20 cellular contexts compared by ENCODE assay signal in the genomic region with DNA sequence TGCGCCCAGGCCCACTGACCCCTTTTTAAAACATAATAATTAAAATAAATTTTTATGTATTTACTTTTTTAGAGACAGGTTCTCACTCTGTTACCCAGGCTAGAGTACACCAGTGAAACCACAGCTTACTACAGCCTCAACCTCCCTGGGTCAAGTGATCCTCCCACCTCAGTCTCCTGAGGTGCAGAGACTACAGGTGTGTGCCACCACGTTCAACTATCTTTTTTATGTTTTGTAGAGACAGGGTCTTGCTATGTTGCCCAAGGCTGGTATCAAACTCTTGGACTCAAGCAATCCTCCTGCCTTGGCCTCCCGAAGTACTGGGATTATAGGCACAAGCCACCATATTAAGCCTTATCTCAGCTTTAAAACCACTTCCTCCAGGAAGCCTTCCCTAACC. TPM values are rescaled to one million over a fixed set of nuclear protein-coding genes. Genes with fewer than 3 reads are reported as not detected.
DNase-seq lines count a peak whose midpoint lies in the region; ATAC-seq, FAIRE-seq and TF ChIP-seq lines count a peak whose summit lies in the region.
"Had no signal": no experiment of that assay in that cellular context is flagged by ENCODE, and none has a peak within 500 bp of the region (broad histone marks: within the 10 kb centered on the region; RNA-seq: fewer than 3 reads in every experiment).

No MANE protein-coding gene starts in this region.

- in situ Hi-C loops in HepG2 (cut with HindIII; ENCODE audit: extremely low pct_ligation_motif_present, low pct_unique_long_range_greater_than_20kb): loop anchor here (5.0 kb wide), 1 partner anchor 40 kb away; no protein-coding TSS in a partner anchor

- no peak for TF ChIP-seq POLR2A in A549 (IDR thresholded peaks at IDR 0.05; ENCODE audit: low read length)
- no peak for TF ChIP-seq POLR2A in HepG2 (IDR thresholded peaks at IDR 0.05; ENCODE audit: insufficient read depth in 1 of 2, low read depth in 2 of 2, low read length in 2 of 2)
- no peak for TF ChIP-seq POLR2A in esophagus muscularis mucosa (IDR thresholded peaks at IDR 0.05; ENCODE audit: low read depth)

- no peaks in the 10 kb centered on the region for H3K9me2 ChIP-seq in GM23338 (ENCODE audit: insufficient read depth)

- H3K9ac ChIP-seq in HepG2 (ENCODE audit: insufficient read depth, low read depth, low read length): peak overlapping the region; percentile 10; the same call in 1 of the 2 replicates

- peak overlapping the region; percentile 91 to 96; a peak in 5 of 6 replicates for H3K27ac ChIP-seq in A549
- H3K27ac ChIP-seq in HepG2 (ENCODE audit: extremely low read length, insufficient read depth, low read length): peak overlapping the region; percentile 99
- peak overlapping the region; percentile 27 to 93 for H3K27ac ChIP-seq in small intestine (ENCODE audit: low read depth in 1 of 2, low read length in 1 of 2)
- H3K27ac ChIP-seq in esophagus muscularis mucosa (replicated peaks in 1 of 4): peak overlapping the region in 2 of 4 donors; percentile 34 to 69
- H3K27ac ChIP-seq in GM23338 (ENCODE audit: low read depth): no peak overlapping the region

- no peak for ATAC-seq in A549
- no peak for ATAC-seq in WTC11
- no peak for ATAC-seq in HepG2
- no peak for ATAC-seq in GM23338
- ATAC-seq: GM12878 had no signal

- no peak for FAIRE-seq in A549 (lab: Jason Lieb, UNC)
- no peak for FAIRE-seq in HepG2 (lab: Jason Lieb, UNC)
- no peak for FAIRE-seq in small intestine (lab: Jason Lieb, UNC)
- FAIRE-seq: GM12878, GM18507, GM19239 had no signal

- intact Hi-C loops in HepG2 (cut with micrococcal nuclease; ENCODE audit: unreplicated experiment): no loop called here
- intact Hi-C loops in esophagus muscularis mucosa (cut with DNase I): loop anchor here (5.0 kb wide), 1 partner anchor 70 kb away; no protein-coding TSS in a partner anchor

- POLR2A ChIA-PET in A549 (lab: Yijun Ruan, JAX): no interaction called here
- POLR2A ChIA-PET in WTC11 (lab: Charles Lee): interaction anchor here (0.6 kb wide), 1 partner anchor 129 kb away, joined by 3 read pairs; no protein-coding TSS in a partner anchor
- POLR2A ChIA-PET in HepG2 (lab: Yijun Ruan, JAX): interaction anchor here (0.6 to 10.2 kb wide), 6 partner anchors 13 to 1010 kb away, joined by 3 to 312 read pairs (median 16); partner anchors contain the start of gene BCAR1

- H3K36me3 Mint-ChIP-seq in WTC11: peaks cover 20% of the 10 kb centered on the region
- peaks cover 17% of the 10 kb centered on the region; the same call in 2 of the 3 replicates for H3K36me3 Mint-ChIP-seq in GM23338 (ENCODE audit: low read depth)

- CTCF ChIA-PET in A549 (lab: Yijun Ruan, JAX): interaction anchor here (1.4 to 4.3 kb wide), 4 partner anchors 16 to 108 kb away, joined by 3 to 28 read pairs (median 8); no protein-coding TSS in a partner anchor
- CTCF ChIA-PET in WTC11 (lab: Charles Lee): interaction anchor here (1.0 kb wide), 1 partner anchor 78 kb away, joined by 3 read pairs; no protein-coding TSS in a partner anchor
- CTCF ChIA-PET in HepG2 (lab: Yijun Ruan, JAX; ENCODE audit: low intra/inter-chr PET ratio, low total read pairs): no interaction called here

- BruUV-seq in HepG2 (replicated peaks; lab: Mats Ljungman, UMichigan): no TSS peak

- DNase-seq in A549 (ENCODE audit: low read depth in 1 of 2, low spot score in 1 of 2) (no peak), WTC11 (ENCODE audit: low spot score) (no peak), HepG2 (ENCODE audit: low spot score) (no peak), small intestine (no peak), esophagus muscularis mucosa (ENCODE audit: extremely low spot score) (no peak), GM23338 (ENCODE audit: low spot score) (no peak), NCI-H1436 treated with DMSO at 0.1 percent for 48 hours (lab: John Stamatoyannopoulos, UW) (no peak)
- no peak for DNase-seq in activated CD4-positive, alpha-beta T cell treated with anti-CD3 and anti-CD28 coated beads for 48 hours
- DNase-seq: COR-L47, DMS79, KG1, NCI-H1048, NCI-H1694, NCI-H2107, NCI-H226, NCI-H526 treated with DMSO at 0.1 percent for 48 hours had no signal

- peaks cover 9% of the 10 kb centered on the region; the same call in 1 of the 2 replicates for H3K4me1 Mint-ChIP-seq in WTC11
- no peaks in the 10 kb centered on the region for H3K4me1 Mint-ChIP-seq in GM23338
- H3K4me1 Mint-ChIP-seq: CD14-positive monocyte had no signal

- H3K27me3 Mint-ChIP-seq in WTC11 (ENCODE audit: low read depth): no peaks in the 10 kb centered on the region; the same call in 1 of the 2 replicates
- no peaks in the 10 kb centered on the region for H3K27me3 Mint-ChIP-seq in GM23338 (ENCODE audit: insufficient read depth, low read depth, poor library complexity)

- H4K20me1 ChIP-seq in HepG2 (ENCODE audit: insufficient read depth, low read length) (no peaks in the 10 kb centered on the region), GM23338 (replicated peaks; ENCODE audit: insufficient read depth) (0 out of 2 replicates have a peak, but pooled peaks cover 3% of the 10 kb centered on the region)

- no peaks in the 10 kb centered on the region for H3K9me3 ChIP-seq in A549
- H3K9me3 ChIP-seq in HepG2 (ENCODE audit: low read length): no peaks in the 10 kb centered on the region
- no peaks in the 10 kb centered on the region for H3K9me3 ChIP-seq in small intestine (ENCODE audit: control insufficient read depth, low read depth)
- no peaks in the 10 kb centered on the region for H3K9me3 ChIP-seq in esophagus muscularis mucosa

- TF ChIP-seq CTCF in A549 (IDR thresholded peaks at IDR 0.05): no peak
- no peak for TF ChIP-seq CTCF in WTC11 (IDR thresholded peaks at IDR 0.05)
- no peak for TF ChIP-seq CTCF in HepG2 (CRISPR knock-in tag; IDR thresholded peaks at IDR 0.05)
- no peak for TF ChIP-seq CTCF in esophagus muscularis mucosa (IDR thresholded peaks at IDR 0.05)
- TF ChIP-seq CTCF in GM23338 (conservative IDR thresholded peaks at IDR 0.05; ENCODE audit: low read depth in 2 of 2): no peak

- H3K4me2 ChIP-seq in A549: peak overlapping the region; percentile 84; the same call in 2 of the 3 replicates
- no peak overlapping the region for H3K4me2 ChIP-seq in HepG2 (ENCODE audit: low read depth, low read length)
- H3K4me2 ChIP-seq in GM23338: no peak overlapping the region

- H3K4me3 Mint-ChIP-seq in WTC11: no peak overlapping the region
- no peak overlapping the region for H3K4me3 Mint-ChIP-seq in GM23338

- peaks cover 1 to 15% of the 10 kb centered on the region in 2 experiments for H3K36me3 ChIP-seq in HepG2 (replicated peaks in 1 of 2; ENCODE audit: control insufficient read depth in 1 of 2, insufficient read depth in 2 of 2, low read length in 2 of 2)
- peaks cover 0 to 2% of the 10 kb centered on the region in 2 donors for H3K36me3 ChIP-seq in small intestine (ENCODE audit: control insufficient read depth in 2 of 2, insufficient read depth in 2 of 2, low read length in 2 of 2)
- H3K36me3 ChIP-seq in esophagus muscularis mucosa: peaks cover 0 to 18% (median 8%) of the 10 kb centered on the region in 4 donors
- H3K36me3 ChIP-seq in GM23338 (ENCODE audit: insufficient read depth): peaks cover 6% of the 10 kb centered on the region; the same call in 1 of the 2 replicates

- H3K9me3 Mint-ChIP-seq in WTC11 (no peaks in the 10 kb centered on the region), GM23338 (no peaks in the 10 kb centered on the region)

- WGBS in A549 (ENCODE audit: missing lambda C conversion rate): 93% methylated on average over 3 of the region's 3 CpGs
- WGBS in HepG2 (ENCODE audit: low lambda C conversion rate): 94% methylated on average over 3 of the region's 3 CpGs
- WGBS in small intestine, 3 donors: 83 to 88% (median 84%) methylated on average over 3 of the region's 3 CpGs
- WGBS in esophagus muscularis mucosa: 94% methylated on average over 3 of the region's 3 CpGs

- H3K4me3 ChIP-seq in A549 (no peak overlapping the region), HepG2 (replicated peaks in 1 of 3; ENCODE audit: insufficient read depth in 1 of 3, low read depth in 2 of 3, low read length in 3 of 3) (no peak overlapping the region), small intestine (ENCODE audit: low read depth in 1 of 2, low read length in 2 of 2) (no peak overlapping the region), esophagus muscularis mucosa (no peak overlapping the region), GM23338 (no peak overlapping the region)
- H3K4me3 ChIP-seq: GM12878 had no signal

- H3K27me3 ChIP-seq in HepG2 (ENCODE audit: control insufficient read depth in 1 of 2, insufficient read depth in 2 of 2, low read length in 2 of 2): no peaks in the 10 kb centered on the region; a peak in 1 of 5 replicates
- H3K27me3 ChIP-seq in small intestine (ENCODE audit: control insufficient read depth in 2 of 2, insufficient read depth in 2 of 2, low read length in 2 of 2): no peaks in the 10 kb centered on the region
- no peaks in the 10 kb centered on the region for H3K27me3 ChIP-seq in esophagus muscularis mucosa
- H3K27me3 ChIP-seq in GM23338 (ENCODE audit: insufficient read depth): no peaks in the 10 kb centered on the region

- TF ChIP-seq RAD21 in A549 (conservative IDR thresholded peaks at IDR 0.05 in 1 of 2, IDR thresholded peaks at IDR 0.05 in 1 of 2) (no peak), HepG2 (CRISPR knock-in tag; IDR thresholded peaks at IDR 0.05) (no peak)

- peaks cover 3% of the 10 kb centered on the region for H3K79me2 ChIP-seq in HepG2 (ENCODE audit: insufficient read depth, low read length)
- no peaks in the 10 kb centered on the region for H3K79me2 ChIP-seq in GM23338 (replicated peaks; ENCODE audit: insufficient read depth)

- no peak overlapping the region for H2AFZ ChIP-seq in HepG2 (ENCODE audit: low read length)
- no peak overlapping the region for H2AFZ ChIP-seq in GM23338

- TF ChIP-seq EP300 in A549 (IDR thresholded peaks at IDR 0.05) (no peak), HepG2 (IDR thresholded peaks at IDR 0.05; ENCODE audit: low read depth in 2 of 2, low read length in 2 of 2) (no peak), HepG2 (CRISPR knock-in tag; IDR thresholded peaks at IDR 0.05; ENCODE audit: borderline replicate concordance) (no peak), esophagus muscularis mucosa (IDR thresholded peaks at IDR 0.05) (no peak)

- H3K27ac Mint-ChIP-seq in WTC11: 0 out of 2 replicates have a peak overlapping the region, but pooled peaks have one; percentile 53
- no peak overlapping the region for H3K27ac Mint-ChIP-seq in GM23338
- H3K27ac Mint-ChIP-seq: CD14-positive monocyte had no signal

- H3K4me1 ChIP-seq in A549 (peaks cover 56% of the 10 kb centered on the region), HepG2 (ENCODE audit: insufficient read depth, low read length) (peaks cover 79% of the 10 kb centered on the region), small intestine (ENCODE audit: control insufficient read depth in 2 of 2, insufficient read depth in 1 of 2, low read depth in 1 of 2, low read length in 1 of 2) (peaks cover 11 to 15% of the 10 kb centered on the region in 2 donors), esophagus muscularis mucosa (peaks cover 30 to 44% (median 41%) of the 10 kb centered on the region in 4 donors), GM23338 (ENCODE audit: insufficient read depth) (no peaks in the 10 kb centered on the region)

- 0 out of 2 replicates have a peak, but pooled peaks cover 3% of the 10 kb centered on the region for H3F3A ChIP-seq in GM23338 (replicated peaks; ENCODE audit: low read depth)

RNA-seq across cellular contexts. Expression of gene BCAR1, which starts 56.1 kb away (rescaled TPM):
- polyA plus RNA-seq in A549 (2011; rRNA removed) (8.3 and 10.2 TPM in 2 replicates), A549 (2017; fragmentation: RNase III; extraction: RNeasy Plus Mini Kit Qiagen cat#74134 plus additional on column Dnase treatment) (34.2 to 35.9 TPM (median 35.8 TPM) in 3 replicates), HepG2 (2011; rRNA removed) (51.7 and 57.8 TPM in 2 replicates), small intestine (100 to 1,000 TPM in 1 of 3 donors, 10 to 100 TPM in 2; 61.1 to 105 (median 94.2) TPM), GM23338 (2016; fragmentation: Nextera tagmentation; extraction: Ambion mirVana) (37.9 and 38.3 TPM in 2 replicates)
- polyA plus RNA-seq in A549 (2012; cell fraction: cytosol; rRNA removed): 35.4 and 50.7 TPM in 2 replicates
- 81.8 and 122 TPM in 2 replicates for polyA plus RNA-seq in A549 (2012; cell fraction: nucleus; rRNA removed)
- 12.3 and 12.9 TPM in 2 replicates for polyA minus RNA-seq in A549 (2011; rRNA and poly(A)+ RNA removed)
- total RNA-seq in WTC11 (2021) (87.3 to 95.6 TPM (median 88.6 TPM) in 3 replicates), HepG2 (2016; rRNA removed; fragmentation: Illumina TruSeq; extraction: Trizol) (35.9 and 48.1 TPM in 2 replicates), esophagus muscularis mucosa (10 to 100 TPM; 31.6 to 67.1 (median 54.8) TPM)
- 13.1 and 14.5 TPM in 2 replicates for total RNA-seq in HepG2 (2016; cell fraction: cytosol; rRNA removed; fragmentation: Illumina TruSeq; extraction: Trizol; ENCODE audit: low read depth)
- 33.1 and 51.1 TPM in 2 replicates for total RNA-seq in HepG2 (2016; cell fraction: insoluble cytoplasmic fraction; rRNA removed; fragmentation: Illumina TruSeq; extraction: Trizol)
- total RNA-seq in HepG2 (2016; cell fraction: membrane; rRNA removed; fragmentation: Illumina TruSeq; extraction: Trizol): 38.7 and 43.1 TPM in 2 replicates
- total RNA-seq in HepG2 (2016; cell fraction: nucleus; rRNA removed; fragmentation: Illumina TruSeq; extraction: Trizol): 38.1 and 45.0 TPM in 2 replicates
- 31.6 and 53.3 TPM in 2 replicates for polyA plus RNA-seq in HepG2 (2011; cell fraction: cytosol; rRNA removed)
- 202 and 242 TPM in 2 replicates for polyA plus RNA-seq in HepG2 (2011; cell fraction: nucleus; rRNA removed)
- polyA plus RNA-seq in HepG2 (2012): 39.6 and 65.3 TPM in 2 replicates
- polyA plus RNA-seq in HepG2 (2016; cell fraction: cytosol; fragmentation: Illumina TruSeq; extraction: Trizol; ENCODE audit: low read depth): 13.2 and 13.9 TPM in 2 replicates
- polyA plus RNA-seq in HepG2 (2016; cell fraction: insoluble cytoplasmic fraction; fragmentation: Illumina TruSeq; extraction: Trizol; ENCODE audit: low read depth): 47.9 and 56.1 TPM in 2 replicates
- 24.5 and 27.8 TPM in 2 replicates for polyA plus RNA-seq in HepG2 (2016; cell fraction: membrane; fragmentation: Illumina TruSeq; extraction: Trizol; ENCODE audit: low read depth)
- polyA plus RNA-seq in HepG2 (2016; cell fraction: nucleus; fragmentation: Illumina TruSeq; extraction: Trizol; ENCODE audit: insufficient read depth, low read depth): 68.9 and 74.0 TPM in 2 replicates
- polyA minus RNA-seq in HepG2 (2011; rRNA and poly(A)+ RNA removed; ENCODE audit: low replicate concordance): 35.0 and 120 TPM in 2 replicates
- polyA minus RNA-seq in HepG2 (2011; cell fraction: cytosol; rRNA and poly(A)+ RNA removed): 32.5 and 33.4 TPM in 2 replicates
- 77.6 and 107 TPM in 2 replicates for polyA minus RNA-seq in HepG2 (2011; cell fraction: nucleus; rRNA and poly(A)+ RNA removed)
- total RNA-seq in GM23338 (2014; rRNA removed; shearing (Covaris generic)): 121 and 140 TPM in 2 replicates
- polyA plus RNA-seq: CD14-positive monocyte had no signal
